Comparison of ENCODE assay signal across 8 cellular contexts in genomic region chrX:153470411-153471363, GRCh38. TPM values are rescaled to one million over a fixed set of nuclear protein-coding genes. Genes with fewer than 3 reads are reported as not detected.
DNase-seq lines count a peak whose midpoint lies in the region; ATAC-seq, FAIRE-seq and TF ChIP-seq lines count a peak whose summit lies in the region.

Gene HAUS7 (minus strand): TSS chrX:153470576. CDS start chrX:153470557, 19 bp downstream.

- H3K27me3 ChIP-seq in left ventricle myocardium inferior (ENCODE audit: low read depth) (no peaks in the 10 kb centered on the region), psoas muscle (ENCODE audit: insufficient read depth in 3 of 3, low read length in 2 of 3) (peaks cover 0 to 6% (median 0%) of the 10 kb centered on the region in 3 donors)

- H3K9me3 ChIP-seq in left ventricle myocardium inferior (replicated peaks), result no peaks in the 10 kb centered on the region
- no peaks in the 10 kb centered on the region for H3K9me3 ChIP-seq in psoas muscle

- ATAC-seq in GM18498 (IDR thresholded peaks at IDR 0.05; ENCODE audit: unreplicated experiment) (peak; percentile 84), HG02885 (IDR thresholded peaks at IDR 0.05; ENCODE audit: poor library complexity, unreplicated experiment) (peak; percentile 81), psoas muscle (peak; percentile 87 to 92 (median 90))

- H3K9me3 Mint-ChIP-seq in T-helper 1 cell treated with Interleukin-12 subunit alpha and Interleukin-12 subunit beta and Interleukin-4 antibody, amounts not matched to agents 30 μg/mL and 1 μg/mL, for 36 hours, result no peaks in the 10 kb centered on the region

- H3K36me3 ChIP-seq in left ventricle myocardium inferior (no peaks in the 10 kb centered on the region), psoas muscle (ENCODE audit: insufficient read depth in 1 of 2, low read depth in 1 of 2) (peaks cover 0 to 2% of the 10 kb centered on the region in 2 donors)

- TF ChIP-seq CTCF in left ventricle myocardium inferior (IDR thresholded peaks at IDR 0.05; ENCODE audit: borderline replicate concordance), result peak; percentile 74
- TF ChIP-seq CTCF in psoas muscle (IDR thresholded peaks at IDR 0.05), result peak; percentile 59

- peak within 1 kb of the TSS; percentile 76 for H3K4me3 ChIP-seq in left ventricle myocardium inferior
- peak within 1 kb of the TSS; percentile 77 for H3K4me3 ChIP-seq in psoas muscle

- intact Hi-C loops in left ventricle myocardium inferior (cut with micrococcal nuclease) (no loop called here), psoas muscle (cut with DNase I) (no loop called here)

- H3K27ac ChIP-seq in left ventricle myocardium inferior (replicated peaks) (peak within 1 kb of the TSS; percentile 84), psoas muscle (peak within 1 kb of the TSS; percentile 75)

- 9 to 35% (median 18%) methylated on average over 28 to 69 of the region's 70 CpGs for WGBS in psoas muscle, 3 donors

- peak; percentile 81 for DNase-seq in NCI-H1694 (lab: John Stamatoyannopoulos, UW)
- peak; percentile 80 for DNase-seq in amniotic stem cell (lab: John Stamatoyannopoulos, UW)
- peak; percentile 86 for DNase-seq in left ventricle myocardium inferior
- DNase-seq in psoas muscle, result peak; percentile 89 to 93
- peak; percentile 95 for DNase-seq in urothelium cell line (ENCODE audit: low spot score)

- no peaks in the 10 kb centered on the region for H3K36me3 Mint-ChIP-seq in T-helper 1 cell treated with Interleukin-12 subunit alpha and Interleukin-12 subunit beta and Interleukin-4 antibody, amounts not matched to agents 30 μg/mL and 1 μg/mL, for 36 hours (ENCODE audit: low read depth)

- peak; percentile 86 for FAIRE-seq in urothelium cell line (lab: Jason Lieb, UNC)

- H3K4me1 ChIP-seq in left ventricle myocardium inferior, result peaks cover 28% of the 10 kb centered on the region
- H3K4me1 ChIP-seq in psoas muscle, result no peaks in the 10 kb centered on the region

- peak within 1 kb of the TSS; percentile 82 for H3K4me3 Mint-ChIP-seq in T-helper 1 cell treated with Interleukin-12 subunit alpha and Interleukin-12 subunit beta and Interleukin-4 antibody, amounts not matched to agents 30 μg/mL and 1 μg/mL, for 36 hours

- peak within 1 kb of the TSS; percentile 73 for H3K27ac Mint-ChIP-seq in T-helper 1 cell treated with Interleukin-12 subunit alpha and Interleukin-12 subunit beta and Interleukin-4 antibody, amounts not matched to agents 30 μg/mL and 1 μg/mL, for 36 hours

- peaks cover 5% of the 10 kb centered on the region for H3K4me1 Mint-ChIP-seq in T-helper 1 cell treated with Interleukin-12 subunit alpha and Interleukin-12 subunit beta and Interleukin-4 antibody, amounts not matched to agents 30 μg/mL and 1 μg/mL, for 36 hours (ENCODE audit: low read depth)

- H3K27me3 Mint-ChIP-seq in T-helper 1 cell treated with Interleukin-12 subunit alpha and Interleukin-12 subunit beta and Interleukin-4 antibody, amounts not matched to agents 30 μg/mL and 1 μg/mL, for 36 hours (ENCODE audit: low read depth), result peaks cover 3% of the 10 kb centered on the region

RNA-seq across cellular contexts. Expression of gene HAUS7, which starts in this region (rescaled TPM):
- total RNA-seq in left ventricle myocardium inferior (17.0 TPM), psoas muscle (10 to 100 TPM; 10.7 to 17.3 (median 12.7) TPM)
- 10 to 100 TPM in 2 of 3 donors, 1 to 10 TPM in 1; 8.3 to 18.5 (median 15.0) TPM for polyA plus RNA-seq in psoas muscle

Comparison
In these comparisons a context has a peak if more than half of its experiments do, and no peak if none do; other contexts are left out.
1. Peak in every context shown above with its lines: DNase-seq, ATAC-seq, H3K4me3 ChIP-seq and H3K27ac ChIP-seq.